In the genomic region with DNA sequence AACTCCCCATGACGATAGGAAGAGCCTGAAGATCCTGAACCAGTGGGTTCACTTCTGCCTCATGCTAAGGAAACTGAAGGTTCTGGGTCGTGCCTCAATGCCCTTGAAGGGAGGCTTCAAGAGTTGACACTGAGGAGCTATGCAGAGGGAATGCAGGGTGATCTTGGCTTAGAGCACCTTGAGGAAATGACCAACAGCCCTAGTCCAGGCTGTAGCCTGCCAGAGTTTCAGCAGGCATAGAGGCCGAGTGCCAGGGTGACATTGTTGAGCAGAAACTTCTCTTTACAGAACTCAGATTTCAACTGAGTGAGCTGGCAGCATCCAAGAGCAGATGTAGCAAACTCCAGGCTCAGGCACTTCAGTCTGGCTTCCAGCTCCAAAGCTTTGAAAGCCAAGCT, we compare ENCODE assay signal across 13 cellular contexts. TPM values are rescaled to one million over a fixed set of nuclear protein-coding genes. Genes with fewer than 3 reads are reported as not detected.
DNase-seq lines count a peak whose midpoint lies in the region; ATAC-seq and TF ChIP-seq lines count a peak whose summit lies in the region.
"Had no signal": no experiment of that assay in that cellular context is flagged by ENCODE, and none has a peak within 500 bp of the region (broad histone marks: within the 10 kb centered on the region; RNA-seq: fewer than 3 reads in every experiment).

No MANE protein-coding gene starts in this region.

- ATAC-seq in Right ventricle myocardium superior (ENCODE audit: poor library complexity), result peak; percentile 93
- no peak for ATAC-seq in GM19324 (IDR thresholded peaks at IDR 0.05; ENCODE audit: low FRiP score, unreplicated experiment)
- no peak for ATAC-seq in HG02840 (IDR thresholded peaks at IDR 0.05; ENCODE audit: low FRiP score, unreplicated experiment)

- H3K4me1 ChIP-seq in right atrium auricular region (no peaks in the 10 kb centered on the region), mucosa of rectum (ENCODE audit: control insufficient read depth in 2 of 2, insufficient read depth in 2 of 2, low read length in 2 of 2) (peaks cover 12 to 16% of the 10 kb centered on the region in 2 donors)

- H3K27me3 ChIP-seq in right atrium auricular region (no peaks in the 10 kb centered on the region), mucosa of rectum (ENCODE audit: control insufficient read depth in 2 of 2, insufficient read depth in 2 of 2, low read length in 2 of 2) (no peaks in the 10 kb centered on the region)
- H3K27me3 ChIP-seq: dorsolateral prefrontal cortex had no signal

- H3K36me3 ChIP-seq in right atrium auricular region (no peaks in the 10 kb centered on the region), mucosa of rectum (ENCODE audit: control insufficient read depth in 2 of 2, insufficient read depth in 2 of 2, low read length in 2 of 2) (no peaks in the 10 kb centered on the region)

- TF ChIP-seq CTCF in right atrium auricular region (IDR thresholded peaks at IDR 0.05) (no peak), fibroblast of mammary gland (conservative IDR thresholded peaks at IDR 0.05; ENCODE audit: control insufficient read depth, insufficient read depth, low read depth, low read length) (no peak)

- H3K9me3 ChIP-seq in right atrium auricular region, result no peaks in the 10 kb centered on the region
- H3K9me3 ChIP-seq in mucosa of rectum (ENCODE audit: control insufficient read depth in 2 of 2, low read length in 2 of 2), result no peaks in the 10 kb centered on the region

- intact Hi-C loops in Right ventricle myocardium superior (cut with DNase I), result no loop called here

- H3K27ac ChIP-seq in right atrium auricular region, result no peak overlapping the region
- peak overlapping the region; percentile 90 to 93 for H3K27ac ChIP-seq in mucosa of rectum (ENCODE audit: low read depth in 2 of 2, low read length in 2 of 2)
- H3K27ac ChIP-seq: dorsolateral prefrontal cortex had no signal

- H3K9ac ChIP-seq in mucosa of rectum (ENCODE audit: low read depth in 1 of 2, low read length in 2 of 2), result peak overlapping the region; percentile 53 to 64

- DNase-seq in Right ventricle myocardium superior, result peak; percentile 60
- DNase-seq in right atrium auricular region (ENCODE audit: low spot score), result no peak
- DNase-seq in fibroblast of mammary gland (ENCODE audit: low read depth), result peak; percentile 22
- DNase-seq in GDM1 (lab: John Stamatoyannopoulos, UW), result no peak
- no peak for DNase-seq in NCI-H2227 treated with DMSO at 0.1 percent for 48 hours (lab: John Stamatoyannopoulos, UW)
- DNase-seq: activated CD4-positive, alpha-beta T cell treated with anti-CD3 and anti-CD28 coated beads for 48 hours; GF-D8; MM.1S; naive B cell had no signal

- H3K4me3 ChIP-seq in right atrium auricular region, result no peak overlapping the region
- H3K4me3 ChIP-seq in fibroblast of mammary gland (ENCODE audit: control insufficient read depth, low read depth, low read length), result no peak overlapping the region
- peak overlapping the region in 1 of 2 donors; percentile 16 for H3K4me3 ChIP-seq in mucosa of rectum (ENCODE audit: low read length in 2 of 2)
- H3K4me3 ChIP-seq: dorsolateral prefrontal cortex had no signal

RNA-seq across cellular contexts. Expression of gene CAPRIN1, which starts 23.1 kb away (rescaled TPM):
- total RNA-seq in Right ventricle myocardium superior (105 TPM), right atrium auricular region (100 to 1,000 TPM in 1 of 2 donors, 10 to 100 TPM in 1; 80.1 to 102 TPM)

Comparison
In these comparisons a context has a peak if more than half of its experiments do, and no peak if none do; other contexts are left out.
1. DNase-seq: peak in Right ventricle myocardium superior (single experiment) and fibroblast of mammary gland (single experiment); none in right atrium auricular region (single experiment), GDM1 (single experiment) and NCI-H2227 treated with DMSO at 0.1 percent for 48 hours (single experiment).
2. H3K27ac ChIP-seq: peak in mucosa of rectum (2 of 2); none in right atrium auricular region (0 of 2).